ENCODE assay signal across 9 cellular contexts in genomic region chr14:72714094-72714493, GRCh38.
DNase-seq lines count a peak whose midpoint lies in the region; ATAC-seq and TF ChIP-seq lines count a peak whose summit lies in the region.
"Had no signal": no experiment of that assay in that cellular context is flagged by ENCODE, and none has a peak within 500 bp of the region (broad histone marks: within the 10 kb centered on the region; RNA-seq: fewer than 3 reads in every experiment).

No MANE protein-coding gene starts in this region.

- H3K79me2 ChIP-seq in osteoblast (ENCODE audit: insufficient read depth, low read length): no peaks in the 10 kb centered on the region

- H3K9me3 Mint-ChIP-seq in activated naive CD4-positive, alpha-beta T cell treated with anti-CD3 and anti-CD28 coated beads, Interleukin-2, amount 50 U/mL, for 24 hours: no peaks in the 10 kb centered on the region

- H3K4me3 Mint-ChIP-seq in activated naive CD4-positive, alpha-beta T cell treated with anti-CD3 and anti-CD28 coated beads, Interleukin-2, amount 50 U/mL, for 24 hours: peak overlapping the region; percentile 30

- H3K9me3 ChIP-seq in osteoblast (ENCODE audit: low read depth, low read length): no peaks in the 10 kb centered on the region

- H3K4me1 Mint-ChIP-seq in activated naive CD4-positive, alpha-beta T cell treated with anti-CD3 and anti-CD28 coated beads, Interleukin-2, amount 50 U/mL, for 24 hours: peaks cover 42% of the 10 kb centered on the region

- H3K4me3 ChIP-seq in osteoblast (ENCODE audit: insufficient read depth, low read length): no peak overlapping the region
- H3K4me3 ChIP-seq: skin epidermis had no signal

- no peaks in the 10 kb centered on the region for H3K36me3 Mint-ChIP-seq in activated naive CD4-positive, alpha-beta T cell treated with anti-CD3 and anti-CD28 coated beads, Interleukin-2, amount 50 U/mL, for 24 hours

- peak; percentile 67 for ATAC-seq in GM18909 (IDR thresholded peaks at IDR 0.05; ENCODE audit: poor library complexity, unreplicated experiment)
- no peak for ATAC-seq in HG02973 (IDR thresholded peaks at IDR 0.05; ENCODE audit: unreplicated experiment)

- H3K27me3 Mint-ChIP-seq in activated naive CD4-positive, alpha-beta T cell treated with anti-CD3 and anti-CD28 coated beads, Interleukin-2, amount 50 U/mL, for 24 hours: no peaks in the 10 kb centered on the region

- no peak overlapping the region for H3K27ac Mint-ChIP-seq in activated naive CD4-positive, alpha-beta T cell treated with anti-CD3 and anti-CD28 coated beads, Interleukin-2, amount 50 U/mL, for 24 hours

- no peaks in the 10 kb centered on the region for H3K36me3 ChIP-seq in osteoblast (ENCODE audit: insufficient read depth, low read length)

- no peak overlapping the region for H2AFZ ChIP-seq in osteoblast (ENCODE audit: low read length)

- no peaks in the 10 kb centered on the region for H3K27me3 ChIP-seq in osteoblast (ENCODE audit: insufficient read depth, low read length)

- H4K20me1 ChIP-seq in osteoblast (ENCODE audit: insufficient read depth, low read length): no peaks in the 10 kb centered on the region

- TF ChIP-seq CTCF in osteoblast (IDR thresholded peaks at IDR 0.05; ENCODE audit: extremely low read depth, low read depth, low read length): no peak

- DNase-seq in KG1 (lab: John Stamatoyannopoulos, UW): peak; percentile 55
- peak; percentile 26 to 64 for DNase-seq in stimulated activated CD8-positive, alpha-beta memory T cell treated with anti-CD3 and anti-CD28 coated beads, Interleukin-15, amount 100 ng/mL, for 48 hours (ENCODE audit: low read depth in 2 of 2)
- no peak for DNase-seq in osteoblast (ENCODE audit: insufficient read length, low spot score, missing footprints)
- no peak for DNase-seq in hippocampal formation (lab: John Stamatoyannopoulos, UW)
- no peak for DNase-seq in DMS53 treated with DMSO at 0.1 percent for 48 hours (lab: John Stamatoyannopoulos, UW; ENCODE audit: unreplicated experiment)

- H3K27ac ChIP-seq in osteoblast (ENCODE audit: low read depth, low read length): no peak overlapping the region

- H3K4me1 ChIP-seq in osteoblast (ENCODE audit: insufficient read depth, low read length): peaks cover 3% of the 10 kb centered on the region

- H3K4me2 ChIP-seq in osteoblast (ENCODE audit: insufficient read depth, low read length): no peak overlapping the region

Comparison
In these comparisons a context has a peak if more than half of its experiments do, and no peak if none do; other contexts are left out.
1. DNase-seq: peak in KG1 (single experiment) and stimulated activated CD8-positive, alpha-beta memory T cell treated with anti-CD3 and anti-CD28 coated beads, Interleukin-15, amount 100 ng/mL, for 48 hours (2 of 2); none in osteoblast (single experiment), hippocampal formation (0 of 2) and DMS53 treated with DMSO at 0.1 percent for 48 hours (single experiment).